ENCODE assay signal across 8 cellular contexts in genomic region chr12:4871514-4871913, GRCh38. TPM values are rescaled to one million over a fixed set of nuclear protein-coding genes. Genes with fewer than 3 reads are reported as not detected.
"Had no signal": no experiment of that assay in that cellular context is flagged by ENCODE, and none has a peak within 500 bp of the region (broad histone marks: within the 10 kb centered on the region; RNA-seq: fewer than 3 reads in every experiment).

No MANE protein-coding gene starts in this region.

- H3K27ac ChIP-seq: GM23248 had no signal

- H2AFZ ChIP-seq: GM23248, GM23338 had no signal

- H3K4me3 ChIP-seq: GM23248, GM23338, HAP-1 had no signal

- H3K4me2 ChIP-seq: GM23338 had no signal

- H3K9me3 ChIP-seq: HAP-1 had no signal

- H3K4me1 ChIP-seq: HAP-1 had no signal

- DNase-seq: GM23248, GOT3, H7, H9, HCEC 1CT, HFFc6 had no signal

- H3K36me3 ChIP-seq: HAP-1 had no signal

- H3K9ac ChIP-seq: GM23248 had no signal

RNA-seq across cellular contexts. Expression of gene KCNA1, which starts 38.2 kb away (rescaled TPM):
- total RNA-seq: GM23248, H7, HFFc6 had no signal
- polyA plus RNA-seq: GM23248 had no signal
